In the genomic region with DNA sequence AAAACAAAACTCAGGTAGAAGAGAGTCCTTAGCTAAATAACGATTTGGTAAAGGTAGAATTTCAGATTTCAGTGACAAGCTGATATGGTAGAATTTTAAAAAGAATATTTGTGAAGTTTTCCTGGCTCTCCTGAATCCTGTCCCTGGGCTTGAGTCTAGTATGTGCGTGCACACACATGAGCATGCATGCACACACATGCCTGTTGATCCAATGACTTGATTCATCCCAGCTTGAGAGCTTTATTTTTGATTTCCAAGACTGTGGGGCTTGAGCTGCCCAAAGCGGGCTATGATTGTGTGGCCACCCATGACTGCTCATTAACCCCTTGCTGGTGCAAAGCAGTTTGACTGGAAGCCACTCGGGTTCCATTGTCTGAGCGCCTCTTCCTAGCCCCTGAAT, we compare ENCODE assay signal across 9 cellular contexts. TPM values are rescaled to one million over a fixed set of nuclear protein-coding genes. Genes with fewer than 3 reads are reported as not detected.
"Had no signal": no experiment of that assay in that cellular context is flagged by ENCODE, and none has a peak within 500 bp of the region (broad histone marks: within the 10 kb centered on the region; RNA-seq: fewer than 3 reads in every experiment).

No MANE protein-coding gene starts in this region.

- H3K9me3 ChIP-seq: HAP-1 had no signal

- H3K4me1 ChIP-seq: HAP-1 had no signal

- H3K36me3 ChIP-seq: HAP-1 had no signal

- ATAC-seq: HCT116, HepG2 had no signal

- DNase-seq: GM23248, GOT3, H7, HFFc6 had no signal

- H3K27ac ChIP-seq: GM23248, HL-60 had no signal

- H3K4me3 ChIP-seq: GM23248, HAP-1 had no signal

RNA-seq across cellular contexts. Expression of a gene that starts 9.0 kb away (rescaled TPM):
- total RNA-seq: HFFc6 had no signal
- polyA plus RNA-seq: IgD-negative memory B cell had no signal
